In the genomic region with DNA sequence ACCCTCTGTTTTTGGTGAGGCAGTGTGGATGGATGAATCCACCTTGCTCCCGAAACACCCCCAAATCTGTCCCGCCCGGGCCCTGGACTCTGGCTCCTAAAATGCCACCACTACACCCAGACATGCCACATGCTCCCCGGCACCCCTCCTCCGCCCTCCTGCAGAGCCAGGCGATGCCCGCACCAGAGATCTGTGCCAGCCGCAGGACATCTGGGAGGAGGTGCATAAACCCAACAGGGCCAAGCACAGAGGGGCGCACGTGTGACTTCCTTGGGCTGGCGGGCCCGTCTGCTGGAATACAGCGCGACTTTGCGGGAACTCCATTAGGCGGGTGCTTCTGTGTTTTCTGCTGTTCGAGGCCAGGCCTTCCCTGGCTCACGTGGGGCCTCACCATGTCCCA, we compare ENCODE assay signal across 29 cellular contexts.
"Had no signal": no experiment of that assay in that cellular context is flagged by ENCODE, and none has a peak within 500 bp of the region (broad histone marks: within the 10 kb centered on the region; RNA-seq: fewer than 3 reads in every experiment).

No MANE protein-coding gene starts in this region.

- H3K4me1 ChIP-seq: parathyroid adenoma, psoas muscle, right lobe of liver, suprapubic skin, tibial artery, transverse colon, upper lobe of right lung, uterus had no signal

- H3K4me1 Mint-ChIP-seq: natural killer cell had no signal

- H3K9me3 ChIP-seq: ovary, psoas muscle, right lobe of liver, suprapubic skin, testis, tibial artery, transverse colon, upper lobe of right lung, uterus had no signal

- H3K9me3 Mint-ChIP-seq: natural killer cell; nephron; stimulated activated naive B cell treated with anti-CD40 and anti-IgM and Interleukin-4, amounts not matched to agents 10 μg/mL and 1 μg/mL and 100 μg/mL, for 72 hours; stimulated activated naive CD8-positive, alpha-beta T cell treated with anti-CD3 and anti-CD28 coated beads, Interleukin-15, Interleukin-2, amounts not matched to agents 100 ng/mL and 50 ng/mL, for 24 hours; type B pancreatic cell had no signal

- H3K36me3 ChIP-seq: ovary, right lobe of liver, spleen, suprapubic skin, tibial artery, transverse colon, upper lobe of right lung, uterus had no signal

- H3K27ac ChIP-seq: ovary, parathyroid adenoma, psoas muscle, right lobe of liver, skin epidermis, spleen, suprapubic skin, testis, tibial artery, transverse colon, upper lobe of right lung, uterus had no signal

- H3K27ac Mint-ChIP-seq: naive thymus-derived CD4-positive, alpha-beta T cell; natural killer cell; nephron; stimulated activated naive B cell treated with anti-CD40 and anti-IgM and Interleukin-4, amounts not matched to agents 10 μg/mL and 1 μg/mL and 100 μg/mL, for 72 hours; stimulated activated naive CD8-positive, alpha-beta T cell treated with anti-CD3 and anti-CD28 coated beads, Interleukin-15, Interleukin-2, amounts not matched to agents 100 ng/mL and 50 ng/mL, for 24 hours; type B pancreatic cell had no signal

- DNase-seq: naive thymus-derived CD4-positive, alpha-beta T cell; natural killer cell; occipital lobe; ovary; posterior cingulate gyrus; psoas muscle; right cardiac atrium; right lobe of liver; spleen; stimulated activated CD4-positive, alpha-beta T cell treated with anti-CD3 and anti-CD28 coated beads, Interleukin-12 subunit alpha, Interleukin-12 subunit beta, amount 100 ng/mL, for 4 hours; stimulated activated CD4-positive, alpha-beta T cell treated with anti-CD3 and anti-CD28 coated beads, Interleukin-1b, Interleukin-23, amount 100 ng/mL, for 48 hours; stimulated activated CD4-positive, alpha-beta T cell treated with anti-CD3 and anti-CD28 coated beads, Interleukin-4, amount 100 ng/mL, for 1 hour; stimulated activated CD4-positive, alpha-beta T cell treated with anti-CD3 and anti-CD28 coated beads, Interleukin-4, amount 100 ng/mL, for 4 hours; stimulated activated CD8-positive, alpha-beta memory T cell treated with anti-CD3 and anti-CD28 coated beads, Interleukin-4, amount 100 ng/mL, for 48 hours; stimulated activated naive B cell treated with anti-CD40 and anti-IgM and Interleukin-4, amounts not matched to agents 10 μg/mL and 1 μg/mL and 100 μg/mL, for 72 hours; stimulated activated naive CD4-positive, alpha-beta T cell treated with Interleukin-2 at 50 U/mL for 16 hours; substantia nigra; testis; tibial artery; transverse colon; upper lobe of right lung; uterus had no signal

- H2AFZ ChIP-seq: parathyroid adenoma had no signal

- H3K4me3 Mint-ChIP-seq: naive thymus-derived CD4-positive, alpha-beta T cell; natural killer cell; stimulated activated naive B cell treated with anti-CD40 and anti-IgM and Interleukin-4, amounts not matched to agents 10 μg/mL and 1 μg/mL and 100 μg/mL, for 72 hours; stimulated activated naive CD8-positive, alpha-beta T cell treated with anti-CD3 and anti-CD28 coated beads, Interleukin-15, Interleukin-2, amounts not matched to agents 100 ng/mL and 50 ng/mL, for 24 hours; type B pancreatic cell had no signal

- H3K27me3 Mint-ChIP-seq: naive thymus-derived CD4-positive, alpha-beta T cell; stimulated activated naive CD8-positive, alpha-beta T cell treated with anti-CD3 and anti-CD28 coated beads, Interleukin-15, Interleukin-2, amounts not matched to agents 100 ng/mL and 50 ng/mL, for 24 hours had no signal

- ATAC-seq: naive thymus-derived CD4-positive, alpha-beta T cell; natural killer cell; psoas muscle; right cardiac atrium; stimulated activated naive B cell treated with anti-CD40 and anti-IgM and Interleukin-4, amounts not matched to agents 10 μg/mL and 1 μg/mL and 100 μg/mL, for 72 hours had no signal

- H3K4me2 ChIP-seq: smooth muscle cell had no signal

- H3K27me3 ChIP-seq: ovary, right lobe of liver, spleen, suprapubic skin, testis, transverse colon, upper lobe of right lung, uterus had no signal

- H3K9ac ChIP-seq: parathyroid adenoma had no signal

- H3K4me3 ChIP-seq: ovary, psoas muscle, right lobe of liver, skin epidermis, smooth muscle cell, spleen, suprapubic skin, testis, tibial artery, transverse colon, upper lobe of right lung, uterus had no signal

- H3K36me3 Mint-ChIP-seq: natural killer cell; stimulated activated naive B cell treated with anti-CD40 and anti-IgM and Interleukin-4, amounts not matched to agents 10 μg/mL and 1 μg/mL and 100 μg/mL, for 72 hours; type B pancreatic cell had no signal

- H3K79me2 ChIP-seq: parathyroid adenoma had no signal
